Comparison of ENCODE assay signal across 8 cellular contexts in the genomic region with DNA sequence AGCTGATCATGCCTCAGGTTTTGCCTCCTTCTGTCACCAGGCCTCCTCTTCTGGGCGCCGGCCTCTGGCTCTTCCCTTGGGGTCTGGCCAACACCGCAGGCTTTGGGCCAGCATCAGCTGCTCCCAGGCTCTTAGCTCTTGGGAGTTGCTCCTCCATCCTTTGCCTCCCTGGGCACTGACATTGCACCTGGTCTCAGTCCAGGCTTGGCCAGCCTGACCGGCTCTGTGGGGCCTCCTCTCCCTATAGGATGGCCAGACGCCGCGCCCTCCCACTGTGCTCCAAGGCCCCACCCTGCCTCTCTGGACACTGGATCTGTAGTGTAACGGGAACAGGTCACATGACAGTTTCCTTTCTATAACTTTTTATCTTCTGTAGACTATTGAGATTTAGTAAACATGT. TPM values are rescaled to one million over a fixed set of nuclear protein-coding genes. Genes with fewer than 3 reads are reported as not detected.
DNase-seq lines count a peak whose midpoint lies in the region; ATAC-seq and TF ChIP-seq lines count a peak whose summit lies in the region.
"Not testable (repeated sequence)": the region's sequence is repeated elsewhere in the genome, so short reads cannot be mapped to it uniquely, and the experiment has no call there.

No MANE protein-coding gene starts in this region.

- POLR2A ChIA-PET in CD4-positive, alpha-beta T cell (lab: Charles Lee): not testable (repeated sequence)

- not testable (repeated sequence) for H3K9me3 Mint-ChIP-seq in CD4-positive, alpha-beta T cell

- not testable (repeated sequence) for DNase-seq in CD4-positive, alpha-beta T cell
- DNase-seq in NCI-H2196 treated with DMSO at 0.1 percent for 48 hours (lab: John Stamatoyannopoulos, UW; ENCODE audit: unreplicated experiment) (peak; percentile 57), amygdala (lab: John Stamatoyannopoulos, UW) (peak in 35 of 56 donors; percentile 8 to 87 (median 26)), fibroblast of mammary gland (ENCODE audit: low read depth) (peak; percentile 51), hypothalamus (lab: John Stamatoyannopoulos, UW) (peak in 38 of 51 donors; percentile 8 to 69 (median 34)), mucosa of gallbladder (ENCODE audit: low spot score) (peak; percentile 19), psoas muscle (peak; percentile 78 to 92), tibial artery (peak; percentile 36 to 77)

- H3K27me3 ChIP-seq in CD4-positive, alpha-beta T cell (ENCODE audit: control insufficient read depth, insufficient read depth, low read length); psoas muscle (ENCODE audit: insufficient read depth in 3 of 3, low read length in 2 of 3); tibial artery: not testable (repeated sequence)

- H3K36me3 Mint-ChIP-seq in CD4-positive, alpha-beta T cell (ENCODE audit: low read depth): peaks cover 49% of the 10 kb centered on the region

- H3K4me3 ChIP-seq in fibroblast of mammary gland (ENCODE audit: control insufficient read depth, low read depth, low read length); psoas muscle; tibial artery: not testable (repeated sequence)

- not testable (repeated sequence) for H3K27ac ChIP-seq in CD4-positive, alpha-beta T cell (ENCODE audit: low read depth, low read length)
- H3K27ac ChIP-seq in psoas muscle (peak overlapping the region; percentile 66), tibial artery (peak overlapping the region in 1 of 2 donors; percentile 15)

- not testable (repeated sequence) for H3K36me3 ChIP-seq in psoas muscle (ENCODE audit: insufficient read depth in 1 of 2, low read depth in 1 of 2); tibial artery

- not testable (repeated sequence) for H3K4me3 Mint-ChIP-seq in CD4-positive, alpha-beta T cell

- H3K9me3 ChIP-seq in CD4-positive, alpha-beta T cell (ENCODE audit: control insufficient read depth, low read length); psoas muscle; tibial artery: not testable (repeated sequence)

- not testable (repeated sequence) for TF ChIP-seq CTCF in CD4-positive, alpha-beta T cell (IDR thresholded peaks at IDR 0.05); fibroblast of mammary gland (conservative IDR thresholded peaks at IDR 0.05; ENCODE audit: control insufficient read depth, insufficient read depth, low read depth, low read length); psoas muscle (IDR thresholded peaks at IDR 0.05); tibial artery (IDR thresholded peaks at IDR 0.05)

- 17 to 19% (median 18%) methylated on average over 8 of the region's 8 CpGs for WGBS in psoas muscle, 3 donors

- CTCF ChIA-PET in CD4-positive, alpha-beta T cell (lab: Charles Lee): not testable (repeated sequence)

- H3K4me1 ChIP-seq in psoas muscle (peaks cover 56% of the 10 kb centered on the region), tibial artery (peaks cover 0 to 13% (median 8%) of the 10 kb centered on the region in 4 donors)

- H3K27ac Mint-ChIP-seq in CD4-positive, alpha-beta T cell: peak overlapping the region; percentile 49

- ATAC-seq in CD4-positive, alpha-beta T cell (ENCODE audit: poor library complexity): not testable (repeated sequence)
- peak; percentile 90 to 94 (median 93) for ATAC-seq in psoas muscle

- H3K27me3 Mint-ChIP-seq in CD4-positive, alpha-beta T cell: not testable (repeated sequence)

- intact Hi-C loops in CD4-positive, alpha-beta T cell (cut with DNase I, micrococcal nuclease); tibial artery (cut with DNase I; ENCODE audit: low total_unique reads): not testable (repeated sequence)
- intact Hi-C loops in psoas muscle (cut with DNase I): loop anchor here in 1 of 2 donors (5.0 to 10.0 kb wide), 2 partner anchors 54 kb away; no protein-coding TSS in a partner anchor

- H3K4me1 Mint-ChIP-seq in CD4-positive, alpha-beta T cell (ENCODE audit: low read depth): peaks cover 71% of the 10 kb centered on the region

RNA-seq across cellular contexts. Expression of a gene that starts 57.8 kb away (rescaled TPM):
- total RNA-seq in CD4-positive, alpha-beta T cell: 10 to 100 TPM; 45.6 to 50.3 TPM
- total RNA-seq in mucosa of gallbladder (51.1 TPM), psoas muscle (10 to 100 TPM; 26.8 to 35.1 (median 29.9) TPM)
- polyA plus RNA-seq in psoas muscle: 10 to 100 TPM; 21.4 to 39.4 (median 25.4) TPM

RNA-seq across cellular contexts. Expression of a gene that starts 59.7 kb away (rescaled TPM):
- total RNA-seq in CD4-positive, alpha-beta T cell: 10 to 100 TPM; 46.5 to 51.7 TPM
- total RNA-seq in mucosa of gallbladder (124 TPM), psoas muscle (100 to 1,000 TPM in 3 of 4 donors, 10 to 100 TPM in 1; 67.1 to 126 (median 109) TPM)
- 10 to 100 TPM; 37.9 to 70.1 (median 49.3) TPM for polyA plus RNA-seq in psoas muscle
